Comparison of ENCODE assay signal across 8 cellular contexts in genomic region chr5:36875789-36876388, GRCh38. TPM values are rescaled to one million over a fixed set of nuclear protein-coding genes. Genes with fewer than 3 reads are reported as not detected.
DNase-seq lines count a peak whose midpoint lies in the region; ATAC-seq and TF ChIP-seq lines count a peak whose summit lies in the region.

No MANE protein-coding gene starts in this region.

- no CpG with 5 or more reads among the region's 60 CpGs for WGBS in neuronal stem cell (ENCODE audit: extremely low coverage in 2 of 2, insufficient read length in 2 of 2, insufficient replicate concordance in 1 of 2), 2 donors

- peak; percentile 59 for TF ChIP-seq CTCF in DND-41 (IDR thresholded peaks at IDR 0.05; ENCODE audit: borderline replicate concordance, extremely low read depth, low read length, poor library complexity, severe bottlenecking)
- peak; percentile 38 to 42 for TF ChIP-seq CTCF in GM23338 (conservative IDR thresholded peaks at IDR 0.05; ENCODE audit: low read depth in 2 of 2)
- TF ChIP-seq CTCF in RWPE1 (conservative IDR thresholded peaks at IDR 0.05; ENCODE audit: low read depth) = peak; percentile 87

- H3K27me3 Mint-ChIP-seq in GM23338 (ENCODE audit: insufficient read depth, low read depth, poor library complexity) = peaks cover 2% of the 10 kb centered on the region

- peak; percentile 62 for ATAC-seq in DND-41 (ENCODE audit: insufficient read depth, low read depth)
- peak; percentile 69 for ATAC-seq in GM23338

- H3K79me2 ChIP-seq in DND-41 (ENCODE audit: insufficient read depth, low read length) (peaks cover 99% of the 10 kb centered on the region), GM23338 (replicated peaks; ENCODE audit: insufficient read depth) (peaks cover 82% of the 10 kb centered on the region)

- no peak overlapping the region for H4K8ac ChIP-seq in neuronal stem cell (ENCODE audit: low read depth, low read length)

- no peak overlapping the region for H2BK120ac ChIP-seq in neuronal stem cell (ENCODE audit: low read depth, low read length)

- H3F3A ChIP-seq in GM23338 (replicated peaks; ENCODE audit: low read depth) = no peaks in the 10 kb centered on the region

- no peak overlapping the region for H2BK12ac ChIP-seq in neuronal stem cell (ENCODE audit: low read length)

- H3K23ac ChIP-seq in neuronal stem cell (ENCODE audit: low read depth, low read length, poor library complexity) = peak overlapping the region; percentile 99

- peak overlapping the region; percentile 97 for H3K27ac Mint-ChIP-seq in GM23338

- peak overlapping the region; percentile 87 for H3K27ac ChIP-seq in DND-41 (ENCODE audit: low read length)
- peak overlapping the region; percentile 60 for H3K27ac ChIP-seq in GM23338 (ENCODE audit: low read depth)
- H3K27ac ChIP-seq in RWPE1 = peak overlapping the region; percentile 97
- H3K27ac ChIP-seq in neuronal stem cell (replicated peaks; ENCODE audit: low read length) = peak overlapping the region; percentile 85

- H3K14ac ChIP-seq in neuronal stem cell (ENCODE audit: low read length) = peak overlapping the region; percentile 67

- no peaks in the 10 kb centered on the region for H3K9me3 ChIP-seq in DND-41 (ENCODE audit: insufficient read depth, low read length, severe bottlenecking)
- H3K9me3 ChIP-seq in neuronal stem cell (replicated peaks in 1 of 2; ENCODE audit: control insufficient read depth in 2 of 2, insufficient read depth in 1 of 2, low read depth in 1 of 2, low read length in 2 of 2) = no peaks in the 10 kb centered on the region

- DNase-seq in DND-41 = peak; percentile 72
- DNase-seq in GM23338 (ENCODE audit: low spot score) = peak; percentile 73
- peak; percentile 45 to 53 for DNase-seq in Kasumi-1 (lab: John Stamatoyannopoulos, UW)
- peak; percentile 52 for DNase-seq in RWPE1 (ENCODE audit: low spot score)
- DNase-seq in activated gamma-delta T cell treated with Interleukin-2 at 50 U/mL for 16 hours = peak; percentile 69
- peak; percentile 59 for DNase-seq in foreskin melanocyte
- peak; percentile 69 for DNase-seq in neuronal stem cell (ENCODE audit: low spot score)
- DNase-seq in superior temporal gyrus (ENCODE audit: extremely low spot score) = peak; percentile 88

- H2AFZ ChIP-seq in DND-41 (ENCODE audit: low read depth, low read length) (peak overlapping the region; percentile 83), GM23338 (peak overlapping the region; percentile 54), neuronal stem cell (ENCODE audit: low read length) (peak overlapping the region; percentile 94)

- POLR2A ChIA-PET in RWPE1 (lab: Yijun Ruan, JAX; ENCODE audit: low non-redundant PET) = interaction anchor here (0.7 kb wide), 1 partner anchor 131 kb away, joined by 3 read pairs; no protein-coding TSS in a partner anchor

- H3K4me1 ChIP-seq in DND-41 (ENCODE audit: insufficient read depth, low read length) = peaks cover 69% of the 10 kb centered on the region
- peaks cover 24% of the 10 kb centered on the region for H3K4me1 ChIP-seq in GM23338 (ENCODE audit: insufficient read depth)
- peaks cover 0 to 6% of the 10 kb centered on the region in 2 donors for H3K4me1 ChIP-seq in neuronal stem cell (ENCODE audit: control insufficient read depth in 2 of 2, insufficient read depth in 1 of 2, low read depth in 1 of 2, low read length in 2 of 2)

- H3K36me3 ChIP-seq in DND-41 (ENCODE audit: insufficient read depth, low read length) (peaks cover 14% of the 10 kb centered on the region), GM23338 (ENCODE audit: insufficient read depth) (no peaks in the 10 kb centered on the region), neuronal stem cell (replicated peaks in 1 of 2; ENCODE audit: control insufficient read depth in 2 of 2, insufficient read depth in 2 of 2, low read length in 2 of 2) (peaks cover 0 to 24% of the 10 kb centered on the region in 2 donors)

- H3K27me3 ChIP-seq in DND-41 (ENCODE audit: insufficient read depth, low read length, poor library complexity) = no peaks in the 10 kb centered on the region
- no peaks in the 10 kb centered on the region for H3K27me3 ChIP-seq in GM23338 (ENCODE audit: insufficient read depth)
- H3K27me3 ChIP-seq in neuronal stem cell (ENCODE audit: control insufficient read depth in 3 of 3, insufficient read depth in 3 of 3, low read depth in 1 of 3, low read length in 3 of 3) = no peaks in the 10 kb centered on the region

- no peaks in the 10 kb centered on the region for H3K36me3 Mint-ChIP-seq in GM23338 (ENCODE audit: low read depth)

- H2AK5ac ChIP-seq in neuronal stem cell (ENCODE audit: low read depth, low read length) = peak overlapping the region; percentile 65

- no peaks in the 10 kb centered on the region for H3K9me2 ChIP-seq in GM23338 (ENCODE audit: insufficient read depth)

- H3K18ac ChIP-seq in neuronal stem cell (ENCODE audit: low read length) = peak overlapping the region; percentile 97

- H3K4me2 ChIP-seq in DND-41 (ENCODE audit: insufficient read depth, low read length) = peak overlapping the region; percentile 87
- peak overlapping the region; percentile 88 for H3K4me2 ChIP-seq in GM23338
- peak overlapping the region; percentile 56 for H3K4me2 ChIP-seq in neuronal stem cell (ENCODE audit: insufficient read depth, low read length, poor library complexity, severe bottlenecking)

- peak overlapping the region; percentile 26 for H3K4ac ChIP-seq in neuronal stem cell (ENCODE audit: low read length)

- peaks cover 3% of the 10 kb centered on the region for H3K79me1 ChIP-seq in neuronal stem cell (ENCODE audit: low read depth, low read length)

- H3K9me3 Mint-ChIP-seq in GM23338 = no peaks in the 10 kb centered on the region

- H3K4me1 Mint-ChIP-seq in GM23338 = peaks cover 20% of the 10 kb centered on the region; the same call in 2 of the 3 replicates

- H2BK15ac ChIP-seq in neuronal stem cell (ENCODE audit: low read length) = peak overlapping the region; percentile 77

- peak overlapping the region; percentile 87 for H2BK5ac ChIP-seq in neuronal stem cell (ENCODE audit: low read length)

- H4K20me1 ChIP-seq in DND-41 (ENCODE audit: insufficient read depth, low read length) (peaks cover 62% of the 10 kb centered on the region), GM23338 (replicated peaks; ENCODE audit: insufficient read depth) (peaks cover 17% of the 10 kb centered on the region)

- no peak overlapping the region for H4K91ac ChIP-seq in neuronal stem cell (ENCODE audit: low read depth, low read length, poor library complexity)

- H3K9ac ChIP-seq in DND-41 (ENCODE audit: low read depth, low read length) (peak overlapping the region; percentile 98), neuronal stem cell (ENCODE audit: low read depth, low read length, poor library complexity) (peak overlapping the region; percentile 97)

- peak overlapping the region; percentile 98 for H3K4me3 Mint-ChIP-seq in GM23338

- CTCF ChIA-PET in RWPE1 (lab: Yijun Ruan, JAX) = interaction anchor here (0.6 to 2.5 kb wide), 5 partner anchors 130 to 152 kb away, joined by 3 to 10 read pairs (median 4); no protein-coding TSS in a partner anchor

- H3K4me3 ChIP-seq in DND-41 (ENCODE audit: low read depth in 1 of 2, low read length in 2 of 2) = peak overlapping the region; percentile 54 to 75
- peak overlapping the region; percentile 86 for H3K4me3 ChIP-seq in GM23338
- H3K4me3 ChIP-seq in neuronal stem cell (ENCODE audit: low read length in 2 of 2) = peak overlapping the region; percentile 75 to 95

TF ChIP-seq in GM23338, 12 proteins besides CTCF, POLR2A, EP300 and RAD21 (continues in another document):
- TF ChIP-seq STAT1 (IDR thresholded peaks at IDR 0.05; ENCODE audit: unreplicated experiment) = no peak
- TF ChIP-seq EZH2phosphoT487 (IDR thresholded peaks at IDR 0.05; ENCODE audit: unreplicated experiment) = no peak
- TF ChIP-seq CREB1 (CRISPR knock-in tag; IDR thresholded peaks at IDR 0.05; ENCODE audit: low read depth) = no peak

RNA-seq across cellular contexts. Expression of gene NIPBL, which starts 0.7 kb away (rescaled TPM):
- 40.3 and 44.2 TPM in 2 replicates for total RNA-seq in GM23338 (2014; rRNA removed; shearing (Covaris generic))
- 47.1 and 51.4 TPM in 2 replicates for polyA plus RNA-seq in GM23338 (2016; fragmentation: Nextera tagmentation; extraction: Ambion mirVana)
- polyA plus RNA-seq in neuronal stem cell (2013, experiment 1 of 2) = 28.2 TPM
- polyA plus RNA-seq in neuronal stem cell (2013, experiment 2 of 2) = 30.3 TPM

Comparison
In these comparisons a context has a peak if more than half of its experiments do, and no peak if none do; other contexts are left out.
1. Peak in every context shown above with its lines: DNase-seq, ATAC-seq, H3K4me3 ChIP-seq and H3K27ac ChIP-seq.